Comparison of ENCODE assay signal across 1 cellular context in genomic region chr17:28547096-28547622, GRCh38.
TF ChIP-seq lines count a peak whose summit lies in the region.

No MANE protein-coding gene starts in this region.

TF ChIP-seq in HepG2, 621 proteins besides CTCF, POLR2A, EP300 and RAD21:
- TF ChIP-seq GFI1 (CRISPR knock-in tag; IDR thresholded peaks at IDR 0.05; ENCODE audit: borderline replicate concordance) (no peak), RFXAP (CRISPR knock-in tag; IDR thresholded peaks at IDR 0.05; ENCODE audit: borderline replicate concordance) (no peak), ZNF407 (CRISPR knock-in tag; IDR thresholded peaks at IDR 0.05; ENCODE audit: not compliant biosample characterization) (no peak), ZNF615 (CRISPR knock-in tag; IDR thresholded peaks at IDR 0.05; ENCODE audit: borderline replicate concordance) (no peak), CEBPB (IDR thresholded peaks at IDR 0.05; ENCODE audit: borderline replicate concordance, low read depth, low read length) (no peak), SUZ12 (IDR thresholded peaks at IDR 0.05; ENCODE audit: low read depth, low read length) (no peak), SP4 (CRISPR knock-in tag; IDR thresholded peaks at IDR 0.05) (no peak), ZBTB33 (CRISPR knock-in tag; IDR thresholded peaks at IDR 0.05) (peak; percentile 87), ZNF552 (CRISPR knock-in tag; IDR thresholded peaks at IDR 0.05; ENCODE audit: borderline replicate concordance) (no peak), ZBTB38 (CRISPR knock-in tag; IDR thresholded peaks at IDR 0.05) (peak; percentile 50; the same call in 1 of the 2 replicates)
- TF ChIP-seq, protein P1, sequence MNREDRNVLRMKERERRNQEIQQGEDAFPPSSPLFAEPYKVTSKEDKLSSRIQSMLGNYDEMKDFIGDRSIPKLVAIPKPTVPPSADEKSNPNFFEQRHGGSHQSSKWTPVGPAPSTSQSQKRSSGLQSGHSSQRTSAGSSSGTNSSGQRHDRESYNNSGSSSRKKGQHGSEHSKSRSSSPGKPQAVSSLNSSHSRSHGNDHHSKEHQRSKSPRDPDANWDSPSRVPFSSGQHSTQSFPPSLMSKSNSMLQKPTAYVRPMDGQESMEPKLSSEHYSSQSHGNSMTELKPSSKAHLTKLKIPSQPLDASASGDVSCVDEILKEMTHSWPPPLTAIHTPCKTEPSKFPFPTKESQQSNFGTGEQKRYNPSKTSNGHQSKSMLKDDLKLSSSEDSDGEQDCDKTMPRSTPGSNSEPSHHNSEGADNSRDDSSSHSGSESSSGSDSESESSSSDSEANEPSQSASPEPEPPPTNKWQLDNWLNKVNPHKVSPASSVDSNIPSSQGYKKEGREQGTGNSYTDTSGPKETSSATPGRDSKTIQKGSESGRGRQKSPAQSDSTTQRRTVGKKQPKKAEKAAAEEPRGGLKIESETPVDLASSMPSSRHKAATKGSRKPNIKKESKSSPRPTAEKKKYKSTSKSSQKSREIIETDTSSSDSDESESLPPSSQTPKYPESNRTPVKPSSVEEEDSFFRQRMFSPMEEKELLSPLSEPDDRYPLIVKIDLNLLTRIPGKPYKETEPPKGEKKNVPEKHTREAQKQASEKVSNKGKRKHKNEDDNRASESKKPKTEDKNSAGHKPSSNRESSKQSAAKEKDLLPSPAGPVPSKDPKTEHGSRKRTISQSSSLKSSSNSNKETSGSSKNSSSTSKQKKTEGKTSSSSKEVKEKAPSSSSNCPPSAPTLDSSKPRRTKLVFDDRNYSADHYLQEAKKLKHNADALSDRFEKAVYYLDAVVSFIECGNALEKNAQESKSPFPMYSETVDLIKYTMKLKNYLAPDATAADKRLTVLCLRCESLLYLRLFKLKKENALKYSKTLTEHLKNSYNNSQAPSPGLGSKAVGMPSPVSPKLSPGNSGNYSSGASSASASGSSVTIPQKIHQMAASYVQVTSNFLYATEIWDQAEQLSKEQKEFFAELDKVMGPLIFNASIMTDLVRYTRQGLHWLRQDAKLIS (CRISPR knock-in tag; IDR thresholded peaks at IDR 0.05) = no peak
- TF ChIP-seq, protein P2, sequence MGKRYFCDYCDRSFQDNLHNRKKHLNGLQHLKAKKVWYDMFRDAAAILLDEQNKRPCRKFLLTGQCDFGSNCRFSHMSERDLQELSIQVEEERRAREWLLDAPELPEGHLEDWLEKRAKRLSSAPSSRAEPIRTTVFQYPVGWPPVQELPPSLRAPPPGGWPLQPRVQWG (CRISPR knock-in tag; IDR thresholded peaks at IDR 0.05; ENCODE audit: borderline replicate concordance, low read depth) = no peak
